ENCODE assay signal across 18 cellular contexts in genomic region chr3:139309880-139310279, GRCh38. TPM values are rescaled to one million over a fixed set of nuclear protein-coding genes. Genes with fewer than 3 reads are reported as not detected.
DNase-seq lines count a peak whose midpoint lies in the region; ATAC-seq and TF ChIP-seq lines count a peak whose summit lies in the region.
"Had no signal": no experiment of that assay in that cellular context is flagged by ENCODE, and none has a peak within 500 bp of the region (broad histone marks: within the 10 kb centered on the region; RNA-seq: fewer than 3 reads in every experiment).

No MANE protein-coding gene starts in this region.

- CTCF ChIA-PET in SK-N-SH (lab: Yijun Ruan, JAX) = interaction anchor here (1.5 to 2.3 kb wide), 4 partner anchors 9 to 198 kb away, joined by 4 to 11 read pairs (median 6); no protein-coding TSS in a partner anchor

- H3K79me2 ChIP-seq in SK-N-SH (ENCODE audit: insufficient read depth) = no peaks in the 10 kb centered on the region

- no peak overlapping the region for H3K27ac Mint-ChIP-seq in stimulated activated naive B cell treated with anti-CD40 and anti-IgM and Interleukin-4, amounts not matched to agents 10 μg/mL and 1 μg/mL and 100 μg/mL, for 72 hours
- H3K27ac Mint-ChIP-seq: activated CD8-positive, alpha-beta T cell treated with anti-CD3 and anti-CD28 coated beads for 36 hours; activated T-helper 2 cell treated with anti-CD3 and anti-CD28 coated beads, Interferon-gamma antibody, Interleukin-2, Interleukin-4, amounts not matched to agents 10 μg/mL and 5 μg/mL and 100 μg/mL, durations not matched to agents 14 hours and 24 hours and 36 hours; endodermal cell; naive thymus-derived CD8-positive, alpha-beta T cell had no signal

- peak overlapping the region; percentile 57 for H3K4me2 ChIP-seq in SK-N-SH

- H3K4me3 ChIP-seq in HFF-Myc (replicated peaks; ENCODE audit: low read depth, low read length) (no peak overlapping the region), SK-N-SH (ENCODE audit: low read depth in 2 of 2, low read length in 1 of 2) (no peak overlapping the region), fibroblast of villous mesenchyme (ENCODE audit: low read depth, low read length) (no peak overlapping the region)
- H3K4me3 ChIP-seq: heart left ventricle, sigmoid colon had no signal

- H2AFZ ChIP-seq in SK-N-SH (ENCODE audit: low read depth) = no peak overlapping the region

- H3K27me3 ChIP-seq in SK-N-SH (ENCODE audit: insufficient read depth) = no peaks in the 10 kb centered on the region
- H3K27me3 ChIP-seq: sigmoid colon had no signal

- WGBS in SK-N-SH (ENCODE audit: low lambda C conversion rate) = 52% methylated on average over 4 of the region's 4 CpGs

- no peaks in the 10 kb centered on the region for H4K20me1 ChIP-seq in SK-N-SH (ENCODE audit: insufficient read depth)

- peaks cover 3 to 43% of the 10 kb centered on the region in 2 experiments; a peak in 3 of 4 replicates for H3K4me1 ChIP-seq in SK-N-SH (ENCODE audit: control insufficient read depth in 1 of 2, insufficient read depth in 2 of 2, low read depth in 1 of 2, low read length in 1 of 2)
- H3K4me1 ChIP-seq: heart left ventricle, sigmoid colon had no signal

- POLR2A ChIA-PET in SK-N-SH (lab: Yijun Ruan, JAX) = no interaction called here

- no peaks in the 10 kb centered on the region for H3K36me3 ChIP-seq in SK-N-SH (replicated peaks in 1 of 2; ENCODE audit: control insufficient read depth in 1 of 2, insufficient read depth in 2 of 2, low read length in 1 of 2)
- H3K36me3 ChIP-seq: heart left ventricle, sigmoid colon had no signal

- peak overlapping the region; percentile 63 to 86; a peak in 3 of 4 replicates for H3K27ac ChIP-seq in SK-N-SH (ENCODE audit: low read depth in 2 of 2, low read length in 1 of 2)
- H3K27ac ChIP-seq: heart left ventricle, RWPE1, sigmoid colon had no signal

- peaks cover 24 to 34% of the 10 kb centered on the region in 2 donors for H3K27me3 Mint-ChIP-seq in stimulated activated naive B cell treated with anti-CD40 and anti-IgM and Interleukin-4, amounts not matched to agents 10 μg/mL and 1 μg/mL and 100 μg/mL, for 72 hours

- H3K4me1 Mint-ChIP-seq in stimulated activated naive B cell treated with anti-CD40 and anti-IgM and Interleukin-4, amounts not matched to agents 10 μg/mL and 1 μg/mL and 100 μg/mL, for 72 hours = no peaks in the 10 kb centered on the region
- H3K4me1 Mint-ChIP-seq: naive thymus-derived CD8-positive, alpha-beta T cell had no signal

- no peaks in the 10 kb centered on the region for H3K9me3 ChIP-seq in SK-N-SH
- H3K9me3 ChIP-seq: heart left ventricle, sigmoid colon had no signal

- peak overlapping the region; percentile 38; the same call in 1 of the 2 replicates for H3K9ac ChIP-seq in SK-N-SH

- TF ChIP-seq CTCF in HFF-Myc (IDR thresholded peaks at IDR 0.05; ENCODE audit: low read depth, low read length, missing control alignments) (no peak), SK-N-SH (IDR thresholded peaks at IDR 0.05) (no peak), fibroblast of villous mesenchyme (IDR thresholded peaks at IDR 0.05; ENCODE audit: insufficient read depth, low read depth, low read length) (no peak)

- TF ChIP-seq RAD21 in SK-N-SH (IDR thresholded peaks at IDR 0.05; ENCODE audit: low read length) = no peak

- no peaks in the 10 kb centered on the region for H3K9me2 ChIP-seq in SK-N-SH

- DNase-seq in HFF-Myc (ENCODE audit: extremely low read depth, low read depth) (peak; percentile 62), SK-N-SH (no peak), fibroblast of villous mesenchyme (ENCODE audit: low read depth) (peak; percentile 73), stromal cell of bone marrow (ENCODE audit: low read depth) (peak; percentile 39), NCI-H1436 treated with DMSO at 0.1 percent for 48 hours (lab: John Stamatoyannopoulos, UW) (no peak), dedifferentiated amniotic fluid mesenchymal stem cell (ENCODE audit: extremely low spot score) (no peak), NCI-H2171 treated with DMSO at 0.1 percent for 48 hours (lab: John Stamatoyannopoulos, UW) (no peak)
- no peak for DNase-seq in stimulated activated naive B cell treated with anti-CD40 and anti-IgM and Interleukin-4, amounts not matched to agents 10 μg/mL and 1 μg/mL and 100 μg/mL, for 72 hours
- DNase-seq: activated CD8-positive, alpha-beta T cell treated with anti-CD3 and anti-CD28 coated beads for 36 hours; COR-L47; endodermal cell; heart left ventricle; naive thymus-derived CD8-positive, alpha-beta T cell; NCI-H1694; NCI-H526; sigmoid colon had no signal

- no peak overlapping the region for H3K4me3 Mint-ChIP-seq in stimulated activated naive B cell treated with anti-CD40 and anti-IgM and Interleukin-4, amounts not matched to agents 10 μg/mL and 1 μg/mL and 100 μg/mL, for 72 hours
- H3K4me3 Mint-ChIP-seq: activated CD8-positive, alpha-beta T cell treated with anti-CD3 and anti-CD28 coated beads for 36 hours; endodermal cell; naive thymus-derived CD8-positive, alpha-beta T cell had no signal

- H3K9me3 Mint-ChIP-seq in stimulated activated naive B cell treated with anti-CD40 and anti-IgM and Interleukin-4, amounts not matched to agents 10 μg/mL and 1 μg/mL and 100 μg/mL, for 72 hours = no peaks in the 10 kb centered on the region
- H3K9me3 Mint-ChIP-seq: activated CD8-positive, alpha-beta T cell treated with anti-CD3 and anti-CD28 coated beads for 36 hours; activated T-helper 2 cell treated with anti-CD3 and anti-CD28 coated beads, Interferon-gamma antibody, Interleukin-2, Interleukin-4, amounts not matched to agents 10 μg/mL and 5 μg/mL and 100 μg/mL, durations not matched to agents 14 hours and 24 hours and 36 hours; endodermal cell; naive thymus-derived CD8-positive, alpha-beta T cell had no signal

- no peak for ATAC-seq in stimulated activated naive B cell treated with anti-CD40 and anti-IgM and Interleukin-4, amounts not matched to agents 10 μg/mL and 1 μg/mL and 100 μg/mL, for 72 hours (replicated peaks)
- ATAC-seq: activated CD8-positive, alpha-beta T cell treated with anti-CD3 and anti-CD28 coated beads for 36 hours; heart left ventricle; naive thymus-derived CD8-positive, alpha-beta T cell had no signal

- H3K36me3 Mint-ChIP-seq in stimulated activated naive B cell treated with anti-CD40 and anti-IgM and Interleukin-4, amounts not matched to agents 10 μg/mL and 1 μg/mL and 100 μg/mL, for 72 hours = no peaks in the 10 kb centered on the region
- H3K36me3 Mint-ChIP-seq: naive thymus-derived CD8-positive, alpha-beta T cell had no signal

- H3F3A ChIP-seq in SK-N-SH (replicated peaks; ENCODE audit: insufficient read depth) = peaks cover 24% of the 10 kb centered on the region

- TF ChIP-seq EP300 in SK-N-SH (IDR thresholded peaks at IDR 0.05; ENCODE audit: borderline replicate concordance in 1 of 2, low read depth in 1 of 2, low read length in 1 of 2) = peak in 1 of 2 experiments; percentile 19; a peak in 1 of 4 replicates

TF ChIP-seq in SK-N-SH, 30 proteins besides CTCF, POLR2A, EP300 and RAD21 (continues in another document):
- TF ChIP-seq MAX (IDR thresholded peaks at IDR 0.05; ENCODE audit: low read depth) (0 out of 2 replicates have a peak, but pooled peaks have one; percentile 36), PBX3 (IDR thresholded peaks at IDR 0.05) (0 out of 2 replicates have a peak, but pooled peaks have one; percentile 29), TCF12 (IDR thresholded peaks at IDR 0.05) (no peak; the same call in 1 of the 2 replicates), ZBTB33 (IDR thresholded peaks at IDR 0.05; ENCODE audit: borderline replicate concordance, low read depth) (no peak), TEAD4 (IDR thresholded peaks at IDR 0.05; ENCODE audit: borderline replicate concordance, insufficient read depth) (no peak), USF2 (IDR thresholded peaks at IDR 0.05; ENCODE audit: borderline replicate concordance, low read depth, low read length) (no peak), RXRA (IDR thresholded peaks at IDR 0.05; ENCODE audit: borderline replicate concordance, low read depth) (peak; percentile 74)

RNA-seq across cellular contexts. Expression of gene MRPS22, which starts 33.9 kb away (rescaled TPM):
- 50.6 and 53.0 TPM in 2 replicates for polyA plus RNA-seq in SK-N-SH (2012; rRNA removed)
- polyA plus RNA-seq in SK-N-SH (2012; cell fraction: cytosol; rRNA removed) = 56.5 and 72.9 TPM in 2 replicates
- polyA plus RNA-seq in SK-N-SH (2012; cell fraction: nucleus; rRNA removed) = 51.1 and 55.6 TPM in 2 replicates
- 89.8 and 98.2 TPM in 2 replicates for total RNA-seq in fibroblast of villous mesenchyme

Comparison
In these comparisons a context has a peak if more than half of its experiments do, and no peak if none do; other contexts are left out.
1. DNase-seq: peak in HFF-Myc (single experiment), fibroblast of villous mesenchyme (single experiment) and stromal cell of bone marrow (single experiment); none in SK-N-SH (single experiment), NCI-H1436 treated with DMSO at 0.1 percent for 48 hours (single experiment), dedifferentiated amniotic fluid mesenchymal stem cell (single experiment), NCI-H2171 treated with DMSO at 0.1 percent for 48 hours (single experiment) and stimulated activated naive B cell treated with anti-CD40 and anti-IgM and Interleukin-4, amounts not matched to agents 10 μg/mL and 1 μg/mL and 100 μg/mL, for 72 hours (single experiment).